ENCODE assay signal across 15 cellular contexts in genomic region chr15:21261965-21262850, GRCh38.
A peak's percentile ranks its signal among the peaks of the same experiment; 100 is the strongest.
DNase-seq lines count a peak whose midpoint lies in the region; ATAC-seq and TF ChIP-seq lines count a peak whose summit lies in the region.
"Had no signal": no experiment of that assay in that cellular context is flagged by ENCODE, and none has a peak within 500 bp of the region (broad histone marks: within the 10 kb centered on the region; RNA-seq: fewer than 3 reads in every experiment).

No MANE protein-coding gene starts in this region.

- H3K27ac ChIP-seq in SJCRH30 (no peak overlapping the region), right cardiac atrium (ENCODE audit: low read length) (no peak overlapping the region), psoas muscle (no peak overlapping the region)
- H3K27ac ChIP-seq: tibial nerve had no signal

- intact Hi-C loops in right cardiac atrium (cut with DNase I) (no loop called here), psoas muscle (cut with DNase I) (no loop called here)

- H3K36me3 ChIP-seq in SJCRH30 = peaks cover 4% of the 10 kb centered on the region; the same call in 1 of the 2 replicates
- H3K36me3 ChIP-seq in psoas muscle (ENCODE audit: insufficient read depth in 1 of 2, low read depth in 1 of 2) = no peaks in the 10 kb centered on the region
- H3K36me3 ChIP-seq in H7 (replicated peaks; ENCODE audit: control insufficient read depth, insufficient read depth, low read length) = no peaks in the 10 kb centered on the region
- H3K36me3 ChIP-seq: tibial nerve had no signal

- H3K4me3 ChIP-seq in SJCRH30 (no peak overlapping the region), right cardiac atrium (ENCODE audit: low read length) (no peak overlapping the region), psoas muscle (no peak overlapping the region), H7 (ENCODE audit: insufficient read depth, low read depth, low read length) (no peak overlapping the region)
- H3K4me3 ChIP-seq: tibial nerve had no signal

- ATAC-seq in right cardiac atrium (peak; percentile 15 to 43), psoas muscle (peak in 1 of 4 donors; percentile 37), HG03025 (IDR thresholded peaks at IDR 0.05; ENCODE audit: low FRiP score, unreplicated experiment) (no peak)

- H3K27me3 ChIP-seq in SJCRH30 = 0 out of 2 replicates have a peak, but pooled peaks cover 2% of the 10 kb centered on the region
- no peaks in the 10 kb centered on the region for H3K27me3 ChIP-seq in right cardiac atrium (ENCODE audit: control insufficient read depth, insufficient read depth)
- no peaks in the 10 kb centered on the region for H3K27me3 ChIP-seq in psoas muscle (ENCODE audit: insufficient read depth in 3 of 3, low read length in 2 of 3)
- H3K27me3 ChIP-seq in H7 (ENCODE audit: control insufficient read depth, insufficient read depth, low read length) = no peaks in the 10 kb centered on the region
- H3K27me3 ChIP-seq: tibial nerve had no signal

- CTCF ChIA-PET in GM10248 (lab: Yijun Ruan, JAX) = interaction anchor here (1.0 to 2.6 kb wide), 4 partner anchors 10 to 599 kb away, joined by 3 to 11 read pairs (median 4); no protein-coding TSS in a partner anchor

- DNase-seq in GM10248 (ENCODE audit: extremely low spot score) = peak; percentile 13
- peak; percentile 6 to 11 for DNase-seq in SJCRH30
- peak in 2 of 3 donors; percentile 48 to 60 for DNase-seq in right cardiac atrium
- peak; percentile 26 to 62 for DNase-seq in psoas muscle
- DNase-seq in H7 = no peak
- no peak for DNase-seq in amniotic stem cell (lab: John Stamatoyannopoulos, UW)
- DNase-seq: activated T-cell treated with anti-CD3 and anti-CD28 coated beads for 4 hours, amygdala, C1 segment of cervical spinal cord, dermis blood vessel endothelial cell, DMS79, NCI-H1048, NCI-H2227 treated with DMSO at 0.1 percent for 48 hours had no signal

- 0 out of 2 replicates have a peak, but pooled peaks cover 4% of the 10 kb centered on the region for H3K4me1 ChIP-seq in SJCRH30
- no peaks in the 10 kb centered on the region for H3K4me1 ChIP-seq in right cardiac atrium (ENCODE audit: control insufficient read depth, insufficient read depth, low read length)
- H3K4me1 ChIP-seq in psoas muscle = no peaks in the 10 kb centered on the region
- H3K4me1 ChIP-seq: tibial nerve had no signal

- 84% methylated on average over 30 of the region's 30 CpGs for WGBS in right cardiac atrium
- 84 to 88% (median 87%) methylated on average over 30 of the region's 30 CpGs for WGBS in psoas muscle, 3 donors

- TF ChIP-seq CTCF in GM10248 (IDR thresholded peaks at IDR 0.05; ENCODE audit: control extremely low read depth, extremely low read depth, low read depth, missing control alignments) (no peak), psoas muscle (IDR thresholded peaks at IDR 0.05) (no peak)

- H3K9me3 ChIP-seq in SJCRH30 (replicated peaks) (0 out of 2 replicates have a peak, but pooled peaks cover 2% of the 10 kb centered on the region), right cardiac atrium (ENCODE audit: control insufficient read depth, low read length) (no peaks in the 10 kb centered on the region), psoas muscle (no peaks in the 10 kb centered on the region)
- H3K9me3 ChIP-seq: tibial nerve had no signal

- POLR2A ChIA-PET in GM10248 (lab: Yijun Ruan, JAX) = no interaction called here

Comparison
In these comparisons a context has a peak if more than half of its experiments do, and no peak if none do; other contexts are left out.
1. DNase-seq: peak in GM10248 (single experiment), SJCRH30 (2 of 2), right cardiac atrium (2 of 3) and psoas muscle (2 of 2); none in H7 (single experiment) and amniotic stem cell (single experiment).